In genomic region chr17:44217738-44218343, GRCh38 we compare ENCODE assay signal across 1 cellular context.
TF ChIP-seq lines count a peak whose summit lies in the region.

No MANE protein-coding gene starts in this region.

TF ChIP-seq in GM12878, 131 proteins besides CTCF, POLR2A, EP300 and RAD21:
- no peak for TF ChIP-seq NRF1 (conservative IDR thresholded peaks at IDR 0.05; ENCODE audit: low read depth, low read length)
- TF ChIP-seq MXI1 (IDR thresholded peaks at IDR 0.05; ENCODE audit: low read depth, low read length): peak; percentile 26; the same call in 1 of the 2 replicates
- TF ChIP-seq, protein P1, sequence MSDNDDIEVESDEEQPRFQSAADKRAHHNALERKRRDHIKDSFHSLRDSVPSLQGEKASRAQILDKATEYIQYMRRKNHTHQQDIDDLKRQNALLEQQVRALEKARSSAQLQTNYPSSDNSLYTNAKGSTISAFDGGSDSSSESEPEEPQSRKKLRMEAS (IDR thresholded peaks at IDR 0.05; ENCODE audit: low read depth, low read length): 0 out of 2 replicates have a peak, but pooled peaks have one; percentile 47
- TF ChIP-seq CEBPZ (IDR thresholded peaks at IDR 0.05; ENCODE audit: low read depth, low read length): no peak
- TF ChIP-seq, protein P2, sequence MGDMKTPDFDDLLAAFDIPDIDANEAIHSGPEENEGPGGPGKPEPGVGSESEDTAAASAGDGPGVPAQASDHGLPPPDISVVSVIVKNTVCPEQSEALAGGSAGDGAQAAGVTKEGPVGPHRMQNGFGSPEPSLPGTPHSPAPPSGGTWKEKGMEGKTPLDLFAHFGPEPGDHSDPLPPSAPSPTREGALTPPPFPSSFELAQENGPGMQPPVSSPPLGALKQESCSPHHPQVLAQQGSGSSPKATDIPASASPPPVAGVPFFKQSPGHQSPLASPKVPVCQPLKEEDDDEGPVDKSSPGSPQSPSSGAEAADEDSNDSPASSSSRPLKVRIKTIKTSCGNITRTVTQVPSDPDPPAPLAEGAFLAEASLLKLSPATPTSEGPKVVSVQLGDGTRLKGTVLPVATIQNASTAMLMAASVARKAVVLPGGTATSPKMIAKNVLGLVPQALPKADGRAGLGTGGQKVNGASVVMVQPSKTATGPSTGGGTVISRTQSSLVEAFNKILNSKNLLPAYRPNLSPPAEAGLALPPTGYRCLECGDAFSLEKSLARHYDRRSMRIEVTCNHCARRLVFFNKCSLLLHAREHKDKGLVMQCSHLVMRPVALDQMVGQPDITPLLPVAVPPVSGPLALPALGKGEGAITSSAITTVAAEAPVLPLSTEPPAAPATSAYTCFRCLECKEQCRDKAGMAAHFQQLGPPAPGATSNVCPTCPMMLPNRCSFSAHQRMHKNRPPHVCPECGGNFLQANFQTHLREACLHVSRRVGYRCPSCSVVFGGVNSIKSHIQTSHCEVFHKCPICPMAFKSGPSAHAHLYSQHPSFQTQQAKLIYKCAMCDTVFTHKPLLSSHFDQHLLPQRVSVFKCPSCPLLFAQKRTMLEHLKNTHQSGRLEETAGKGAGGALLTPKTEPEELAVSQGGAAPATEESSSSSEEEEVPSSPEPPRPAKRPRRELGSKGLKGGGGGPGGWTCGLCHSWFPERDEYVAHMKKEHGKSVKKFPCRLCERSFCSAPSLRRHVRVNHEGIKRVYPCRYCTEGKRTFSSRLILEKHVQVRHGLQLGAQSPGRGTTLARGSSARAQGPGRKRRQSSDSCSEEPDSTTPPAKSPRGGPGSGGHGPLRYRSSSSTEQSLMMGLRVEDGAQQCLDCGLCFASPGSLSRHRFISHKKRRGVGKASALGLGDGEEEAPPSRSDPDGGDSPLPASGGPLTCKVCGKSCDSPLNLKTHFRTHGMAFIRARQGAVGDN (IDR thresholded peaks at IDR 0.05): no peak
- 0 out of 2 replicates have a peak, but pooled peaks have one; percentile 11 for TF ChIP-seq YY1 (IDR thresholded peaks at IDR 0.05; ENCODE audit: low read depth, low read length)
- TF ChIP-seq PML (IDR thresholded peaks at IDR 0.05; ENCODE audit: low read length): 0 out of 2 replicates have a peak, but pooled peaks have one; percentile 42
TF ChIP-seq in GM12878: peak in this region for 4.
